In genomic region chrX:68257015-68257414, GRCh38 we compare ENCODE assay signal across 8 cellular contexts.
"Had no signal": no experiment of that assay in that cellular context is flagged by ENCODE, and none has a peak within 500 bp of the region (broad histone marks: within the 10 kb centered on the region; RNA-seq: fewer than 3 reads in every experiment).

No MANE protein-coding gene starts in this region.

- DNase-seq: GM23248, GOT3, H7, HFFc6, KG1 had no signal

- H3K27ac ChIP-seq: GM23248, HL-60 had no signal

- ATAC-seq: HCT116 had no signal

- H3K4me3 ChIP-seq: GM23248, HAP-1 had no signal

- H3K9ac ChIP-seq: GM23248 had no signal

- H3K4me1 ChIP-seq: HAP-1 had no signal

- H2AFZ ChIP-seq: GM23248 had no signal

- H3K36me3 ChIP-seq: HAP-1 had no signal

- H3K9me3 ChIP-seq: HAP-1 had no signal
